Comparison of ENCODE assay signal across 29 cellular contexts in genomic region chr12:112930350-112930749, GRCh38.
"Had no signal": no experiment of that assay in that cellular context is flagged by ENCODE, and none has a peak within 500 bp of the region (broad histone marks: within the 10 kb centered on the region; RNA-seq: fewer than 3 reads in every experiment).

No MANE protein-coding gene starts in this region.

- H3K36me3 ChIP-seq: brain microvascular endothelial cell, gastrocnemius medialis had no signal

- H3K4me1 ChIP-seq: gastrocnemius medialis had no signal

- H3K4me3 ChIP-seq: esophagus muscularis mucosa, gastrocnemius medialis, heart left ventricle had no signal

- H3K27ac ChIP-seq: brain microvascular endothelial cell, esophagus muscularis mucosa, foreskin keratinocyte, gastrocnemius medialis, heart left ventricle had no signal

- H3K9me3 ChIP-seq: esophagus muscularis mucosa, gastrocnemius medialis had no signal

- H3K27me3 ChIP-seq: brain microvascular endothelial cell, esophagus muscularis mucosa, foreskin keratinocyte, gastrocnemius medialis, heart left ventricle had no signal

- DNase-seq: activated CD4-positive, alpha-beta memory T cell treated with anti-CD3 and anti-CD28 coated beads, Interleukin-2, amount 10 ng/mL, durations not matched to agents 7 days and 5 days; activated CD4-positive, alpha-beta T cell treated with anti-CD3 and anti-CD28 coated beads for 36 hours; activated CD4-positive, alpha-beta T cell treated with anti-CD3 and anti-CD28 coated beads, Interleukin-2, amount 10 ng/mL, durations not matched to agents 24 days and 14 days; activated CD4-positive, CD25-positive, alpha-beta regulatory T cell; activated CD4-positive, CD25-positive, alpha-beta regulatory T cell treated with anti-CD3 and anti-CD28 coated beads, Interleukin-2, amount 50 U/mL, for 72 hours; activated gamma-delta T cell; activated naive CD4-positive, alpha-beta T cell treated with anti-CD3 and anti-CD28 coated beads, Interleukin-2, amount 50 U/mL, for 16 hours; activated naive CD4-positive, alpha-beta T cell treated with Interleukin-2 at 50 U/mL for 16 hours; activated T-cell treated with anti-CD3 and anti-CD28 coated beads, Interleukin-2, amount 50 U/mL, for 24 hours; activated T-cell treated with anti-CD3 and anti-CD28 coated beads, Interleukin-2, amount 50 U/mL, for 72 hours; amniotic stem cell; anterior cingulate cortex; brain microvascular endothelial cell; cortex of kidney; dermis blood vessel endothelial cell; effector CD4-positive, alpha-beta T cell; effector memory CD8-positive, alpha-beta T cell; erythroblast; foreskin keratinocyte; gastrocnemius medialis; glutamatergic neuron; heart left ventricle; T-helper 1 cell; T-helper 17 cell; T1000 had no signal

- H3K27ac Mint-ChIP-seq: activated CD4-positive, alpha-beta memory T cell treated with anti-CD3 and anti-CD28 coated beads, Interleukin-2, amount 10 ng/mL, durations not matched to agents 7 days and 5 days; activated CD4-positive, alpha-beta T cell treated with anti-CD3 and anti-CD28 coated beads for 36 hours; activated CD4-positive, alpha-beta T cell treated with anti-CD3 and anti-CD28 coated beads, Interleukin-2, amount 10 ng/mL, durations not matched to agents 24 days and 14 days; activated naive CD8-positive, alpha-beta T cell; activated T-cell treated with anti-CD3 and anti-CD28 coated beads, Interleukin-2, amount 50 U/mL, for 24 hours; activated T-cell treated with anti-CD3 and anti-CD28 coated beads, Interleukin-2, amount 50 U/mL, for 72 hours; effector memory CD8-positive, alpha-beta T cell; T-helper 17 cell; T-helper 2 cell treated with Interferon-gamma antibody and Interleukin-4, amounts not matched to agents 5 μg/mL and 100 μg/mL, for 36 hours had no signal

- H3K4me3 Mint-ChIP-seq: activated CD4-positive, alpha-beta memory T cell treated with anti-CD3 and anti-CD28 coated beads, Interleukin-2, amount 10 ng/mL, durations not matched to agents 7 days and 5 days; activated CD4-positive, alpha-beta T cell treated with anti-CD3 and anti-CD28 coated beads for 36 hours; activated CD4-positive, alpha-beta T cell treated with anti-CD3 and anti-CD28 coated beads, Interleukin-2, amount 10 ng/mL, durations not matched to agents 24 days and 14 days; activated naive CD8-positive, alpha-beta T cell; activated T-cell treated with anti-CD3 and anti-CD28 coated beads, Interleukin-2, amount 50 U/mL, for 24 hours; activated T-cell treated with anti-CD3 and anti-CD28 coated beads, Interleukin-2, amount 50 U/mL, for 72 hours; central memory CD8-positive, alpha-beta T cell; effector memory CD8-positive, alpha-beta T cell; T-helper 17 cell; T-helper 2 cell treated with Interferon-gamma antibody and Interleukin-4, amounts not matched to agents 5 μg/mL and 100 μg/mL, for 36 hours had no signal

- ATAC-seq: activated CD4-positive, alpha-beta T cell treated with anti-CD3 and anti-CD28 coated beads for 36 hours; activated T-cell treated with anti-CD3 and anti-CD28 coated beads, Interleukin-2, amount 50 U/mL, for 72 hours; effector memory CD8-positive, alpha-beta T cell; foreskin keratinocyte; gastrocnemius medialis; heart left ventricle; T-helper 17 cell had no signal

- H3K9me3 Mint-ChIP-seq: activated CD4-positive, alpha-beta memory T cell treated with anti-CD3 and anti-CD28 coated beads, Interleukin-2, amount 10 ng/mL, durations not matched to agents 7 days and 5 days; central memory CD8-positive, alpha-beta T cell; effector memory CD8-positive, alpha-beta T cell had no signal
